10 cellular contexts compared by ENCODE assay signal in the genomic region with DNA sequence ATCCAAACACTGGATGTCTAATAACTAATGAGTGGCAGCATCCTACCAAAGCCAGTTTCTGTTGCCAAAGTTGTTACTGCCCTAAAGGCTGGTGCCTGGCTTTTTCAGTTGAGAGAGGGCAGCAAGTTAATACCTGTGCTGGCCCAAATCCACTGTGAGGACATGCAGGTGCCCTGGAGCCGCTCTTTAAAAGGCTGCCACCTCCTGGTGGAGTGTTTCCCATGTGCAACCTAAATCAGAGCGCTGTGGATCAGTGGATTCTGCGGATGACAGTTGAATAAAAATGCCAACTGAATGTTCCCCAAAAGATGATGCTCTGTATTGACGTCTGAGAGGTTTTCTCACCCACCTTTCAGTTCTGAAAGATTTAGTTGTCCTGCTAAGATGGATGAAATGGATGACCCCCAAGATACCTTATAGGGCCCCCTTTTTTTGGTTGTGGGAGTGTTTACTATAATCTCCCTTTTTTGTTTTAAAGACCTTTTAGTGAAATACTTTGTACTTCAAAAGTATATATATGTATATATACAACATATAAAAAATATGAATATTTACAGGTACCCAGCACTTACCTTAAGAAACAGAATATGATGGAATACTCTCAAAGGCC.
DNase-seq lines count a peak whose midpoint lies in the region; ATAC-seq and TF ChIP-seq lines count a peak whose summit lies in the region.
"Had no signal": no experiment of that assay in that cellular context is flagged by ENCODE, and none has a peak within 500 bp of the region (broad histone marks: within the 10 kb centered on the region; RNA-seq: fewer than 3 reads in every experiment).

No MANE protein-coding gene starts in this region.

- H3K4me3 ChIP-seq in AG09309 (ENCODE audit: control insufficient read depth, low read depth, low read length), result no peak overlapping the region

- H3K27ac Mint-ChIP-seq in mesothelial cell of epicardium, result no peak overlapping the region

- peaks cover 62% of the 10 kb centered on the region for H3K27me3 Mint-ChIP-seq in mesothelial cell of epicardium (ENCODE audit: low read depth)

- no peaks in the 10 kb centered on the region for H3K9me3 Mint-ChIP-seq in mesothelial cell of epicardium

- H3K4me3 Mint-ChIP-seq in mesothelial cell of epicardium, result no peak overlapping the region

- DNase-seq in AG09309 (ENCODE audit: low read depth) (no peak), RPMI8226 (peak; percentile 18), iPS DF 19.7 (ENCODE audit: low read depth, low spot score) (peak; percentile 33), NCI-H1436 (lab: John Stamatoyannopoulos, UW) (no peak), SHP77 treated with DMSO at 0.1 percent for 48 hours (lab: John Stamatoyannopoulos, UW) (no peak), mesothelial cell of epicardium (ENCODE audit: low spot score in 2 of 2, unreplicated experiment in 2 of 2) (no peak)
- DNase-seq: Right ventricle myocardium superior; stimulated activated naive CD8-positive, alpha-beta T cell treated with anti-CD3 and anti-CD28 coated beads, Interleukin-15, Interleukin-2, amounts not matched to agents 100 U/mL and 50 U/mL, for 24 hours had no signal

- ATAC-seq in GM21619 (IDR thresholded peaks at IDR 0.05; ENCODE audit: unreplicated experiment), result no peak
- ATAC-seq: stimulated activated naive CD8-positive, alpha-beta T cell treated with anti-CD3 and anti-CD28 coated beads, Interleukin-15, Interleukin-2, amounts not matched to agents 100 U/mL and 50 U/mL, for 24 hours had no signal

- H3K36me3 Mint-ChIP-seq in mesothelial cell of epicardium, result no peaks in the 10 kb centered on the region

- H3K4me1 Mint-ChIP-seq in mesothelial cell of epicardium, result no peaks in the 10 kb centered on the region

- peak; percentile 28 for TF ChIP-seq CTCF in AG09309 (IDR thresholded peaks at IDR 0.05; ENCODE audit: control insufficient read depth, insufficient read depth, low read depth, low read length, missing control alignments)
- TF ChIP-seq CTCF in GM12873 (IDR thresholded peaks at IDR 0.05; ENCODE audit: insufficient read depth, low read depth, low read length, missing control alignments), result peak; percentile 36
- no peak for TF ChIP-seq CTCF in mesothelial cell of epicardium (IDR thresholded peaks at IDR 0.05; ENCODE audit: unreplicated experiment)

Comparison
In these comparisons a context has a peak if more than half of its experiments do, and no peak if none do; other contexts are left out.
1. DNase-seq: peak in RPMI8226 (single experiment) and iPS DF 19.7 (single experiment); none in AG09309 (single experiment), NCI-H1436 (single experiment), SHP77 treated with DMSO at 0.1 percent for 48 hours (single experiment) and mesothelial cell of epicardium (0 of 2).